ENCODE assay signal across 27 cellular contexts in genomic region chr10:64102264-64102633, GRCh38.
"Had no signal": no experiment of that assay in that cellular context is flagged by ENCODE, and none has a peak within 500 bp of the region (broad histone marks: within the 10 kb centered on the region; RNA-seq: fewer than 3 reads in every experiment).

No MANE protein-coding gene starts in this region.

- H3K9me3 ChIP-seq: colonic mucosa, esophagus muscularis mucosa, esophagus squamous epithelium, gastrocnemius medialis, gastroesophageal sphincter, heart right ventricle had no signal

- H3K27ac Mint-ChIP-seq: dendritic cell treated with granulocyte-macrophage colony-stimulating factor and Interleukin-4, amounts not matched to agents 40 ng/mL and 50 ng/mL, for 4 days; effector memory CD8-positive, alpha-beta T cell; endodermal cell had no signal

- H3K27ac ChIP-seq: colonic mucosa, coronary artery, dorsolateral prefrontal cortex, epithelial cell of prostate, esophagus muscularis mucosa, esophagus squamous epithelium, foreskin keratinocyte, gastrocnemius medialis, gastroesophageal sphincter, heart right ventricle had no signal

- H3K4me3 ChIP-seq: colonic mucosa, coronary artery, dorsolateral prefrontal cortex, esophagus muscularis mucosa, esophagus squamous epithelium, gastrocnemius medialis, gastroesophageal sphincter, heart right ventricle had no signal

- FAIRE-seq: colon, endometrium, endothelial cell of umbilical vein, frontal cortex had no signal

- H3K27me3 ChIP-seq: colonic mucosa, dorsolateral prefrontal cortex, esophagus muscularis mucosa, esophagus squamous epithelium, foreskin keratinocyte, gastrocnemius medialis, gastroesophageal sphincter, heart right ventricle had no signal

- ATAC-seq: effector memory CD8-positive, alpha-beta T cell; esophagus mucosa; foreskin keratinocyte; gastrocnemius medialis; gastroesophageal sphincter; heart right ventricle had no signal

- H3K9me3 Mint-ChIP-seq: dendritic cell treated with granulocyte-macrophage colony-stimulating factor and Interleukin-4, amounts not matched to agents 40 ng/mL and 50 ng/mL, for 4 days; effector memory CD8-positive, alpha-beta T cell; endodermal cell had no signal

- H3K4me3 Mint-ChIP-seq: dendritic cell treated with granulocyte-macrophage colony-stimulating factor and Interleukin-4, amounts not matched to agents 40 ng/mL and 50 ng/mL, for 4 days; effector memory CD8-positive, alpha-beta T cell; endodermal cell had no signal

- H3K27me3 Mint-ChIP-seq: dendritic cell treated with granulocyte-macrophage colony-stimulating factor and Interleukin-4, amounts not matched to agents 40 ng/mL and 50 ng/mL, for 4 days; effector memory CD8-positive, alpha-beta T cell had no signal

- H3K36me3 ChIP-seq: colonic mucosa, esophagus muscularis mucosa, esophagus squamous epithelium, gastrocnemius medialis, gastroesophageal sphincter, heart right ventricle had no signal

- DNase-seq: colonic mucosa; cortex of kidney; dermis blood vessel endothelial cell; dorsolateral prefrontal cortex; effector CD4-positive, alpha-beta T cell; effector CD8-positive, alpha-beta T cell; effector memory CD4-positive, alpha-beta T cell; effector memory CD8-positive, alpha-beta T cell; endodermal cell; erythroblast; esophagus squamous epithelium; foreskin fibroblast; foreskin keratinocyte; foreskin melanocyte; gastrocnemius medialis; glutamatergic neuron; heart right ventricle had no signal

- H3K4me1 ChIP-seq: colonic mucosa, esophagus muscularis mucosa, esophagus squamous epithelium, foreskin keratinocyte, gastrocnemius medialis, gastroesophageal sphincter, heart right ventricle had no signal
